Comparison of ENCODE assay signal across 33 cellular contexts in the genomic region with DNA sequence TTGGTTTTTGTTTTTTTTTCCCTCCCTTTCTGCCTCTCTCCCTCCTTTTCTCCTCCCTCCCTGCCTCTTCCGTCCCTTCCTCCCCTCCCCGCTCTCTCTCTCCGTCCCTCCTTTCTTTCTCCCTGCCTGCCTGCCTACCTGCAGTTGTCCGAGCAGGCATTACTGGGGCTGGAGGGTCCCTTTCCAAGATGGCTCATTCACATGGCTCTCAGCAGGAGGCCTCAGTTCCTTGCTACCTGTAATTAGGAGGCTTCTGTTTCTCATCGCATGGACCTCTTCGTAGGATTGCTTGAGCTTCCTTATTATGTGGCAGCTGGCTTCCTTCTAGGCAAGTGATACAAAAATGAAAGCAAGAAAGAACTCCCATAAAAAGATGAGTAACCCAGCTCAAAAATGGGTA. TPM values are rescaled to one million over a fixed set of nuclear protein-coding genes. Genes with fewer than 3 reads are reported as not detected.
A peak's percentile ranks its signal among the peaks of the same experiment; 100 is the strongest.
DNase-seq lines count a peak whose midpoint lies in the region; ATAC-seq, FAIRE-seq and TF ChIP-seq lines count a peak whose summit lies in the region.
"Had no signal": no experiment of that assay in that cellular context is flagged by ENCODE, and none has a peak within 500 bp of the region (broad histone marks: within the 10 kb centered on the region; RNA-seq: fewer than 3 reads in every experiment).

No MANE protein-coding gene starts in this region.

- no peak overlapping the region for H2BK5ac ChIP-seq in H1 (ENCODE audit: low read depth, low read length)

- peak overlapping the region; percentile 33 for H3K27ac Mint-ChIP-seq in neural progenitor cell
- H3K27ac Mint-ChIP-seq: activated CD4-positive, alpha-beta memory T cell treated with anti-CD3 and anti-CD28 coated beads for 36 hours; activated T-helper 17 cell treated with anti-CD3 and anti-CD28 coated beads, Interleukin-2, amount 50 U/mL, for 72 hours; CD4-positive, alpha-beta T cell; T-helper 17 cell had no signal

- 71% methylated on average over 6 of the region's 6 CpGs for WGBS in right cardiac atrium
- 61% methylated on average over 6 of the region's 6 CpGs; no CpG with 5 or more reads in 1 of the 2 experiments for WGBS in H1 (ENCODE audit: extremely low coverage in 1 of 2, insufficient coverage in 1 of 2, insufficient read length in 1 of 2, insufficient replicate concordance in 2 of 2, low coverage in 1 of 2, low lambda C conversion rate in 2 of 2, missing lambda C conversion rate in 1 of 2), 2 experiments

- no peak overlapping the region for H4K8ac ChIP-seq in H1 (ENCODE audit: extremely low read depth, insufficient read depth, low read length)

- H3K79me1 ChIP-seq in H1 (ENCODE audit: low read depth, low read length) = no peaks in the 10 kb centered on the region

- H2BK15ac ChIP-seq in H1 (ENCODE audit: low read length) = no peak overlapping the region

- H3K4me3 Mint-ChIP-seq in neural progenitor cell = no peak overlapping the region
- H3K4me3 Mint-ChIP-seq: activated CD4-positive, alpha-beta memory T cell treated with anti-CD3 and anti-CD28 coated beads for 36 hours; activated T-helper 17 cell treated with anti-CD3 and anti-CD28 coated beads, Interleukin-2, amount 50 U/mL, for 72 hours; CD4-positive, alpha-beta T cell; T-helper 17 cell had no signal

- H4K20me1 ChIP-seq in H1 (replicated peaks in 1 of 2; ENCODE audit: control insufficient read depth in 1 of 2, insufficient read depth in 2 of 2, low read length in 2 of 2) (no peaks in the 10 kb centered on the region), neural progenitor cell (ENCODE audit: low read depth) (no peaks in the 10 kb centered on the region)

- peaks cover 13% of the 10 kb centered on the region for H3K9me3 Mint-ChIP-seq in neural progenitor cell
- H3K9me3 Mint-ChIP-seq: activated T-helper 17 cell treated with anti-CD3 and anti-CD28 coated beads, Interleukin-2, amount 50 U/mL, for 72 hours had no signal

- TF ChIP-seq EP300 in H1 (IDR thresholded peaks at IDR 0.05; ENCODE audit: borderline replicate concordance in 1 of 2, low read depth in 2 of 2, low read length in 2 of 2) = no peak

- POLR2A ChIA-PET in H1 (lab: Charles Lee; ENCODE audit: partially characterized antibody) = interaction anchor here (0.6 kb wide), 1 partner anchor 240 kb away, joined by 3 read pairs; no protein-coding TSS in a partner anchor

- H3K4me2 ChIP-seq in H1 (ENCODE audit: insufficient read depth in 1 of 2, low read depth in 2 of 2, low read length in 2 of 2) (peak overlapping the region in 1 of 2 experiments; percentile 18; a peak in 1 of 4 replicates), neural progenitor cell (peak overlapping the region; percentile 12)

- no peak overlapping the region for H3K4ac ChIP-seq in H1 (replicated peaks; ENCODE audit: insufficient read length, low read depth, low read length)

- no peak overlapping the region for H2BK12ac ChIP-seq in H1 (ENCODE audit: low read depth, low read length)

- FAIRE-seq in H1 (lab: Jason Lieb, UNC) (no peak), kidney (lab: Jason Lieb, UNC) (no peak)
- FAIRE-seq: D721Med, GM19239, islet of Langerhans had no signal

- DNase-seq in right cardiac atrium (no peak), Right ventricle myocardium superior (no peak), H1 (ENCODE audit: low read depth in 1 of 2, low spot score in 2 of 2) (peak in 1 of 2 experiments; percentile 45), neural progenitor cell (ENCODE audit: low spot score) (no peak), kidney (no peak)
- DNase-seq: activated CD4-positive, alpha-beta memory T cell treated with anti-CD3 and anti-CD28 coated beads for 36 hours; activated CD8-positive, alpha-beta memory T cell treated with anti-CD3 and anti-CD28 coated beads, Interleukin-2, amount 50 U/mL, for 4 hours; activated naive CD4-positive, alpha-beta T cell treated with anti-CD3 and anti-CD28 coated beads, Interleukin-2, amount 50 U/mL, for 16 hours; AML-193; amygdala; CD4-positive, alpha-beta T cell; DND-41; H7; hypothalamus; left ventricle myocardium inferior; NCI-H1417; NCI-H2081; NCI-H226; NCI-H526 treated with DMSO at 0.1 percent for 48 hours; stimulated activated CD4-positive, alpha-beta T cell treated with anti-CD3 and anti-CD28 coated beads, Interleukin-4, amount 100 ng/mL, for 4 hours; T-helper 17 cell had no signal

- H3K14ac ChIP-seq in H1 (ENCODE audit: insufficient read length) = no peak overlapping the region

- H3K27me3 ChIP-seq in right cardiac atrium (ENCODE audit: control insufficient read depth, insufficient read depth) (no peaks in the 10 kb centered on the region), H1 (replicated peaks in 1 of 4; ENCODE audit: control insufficient read depth in 3 of 4, extremely low read depth in 1 of 4, insufficient read depth in 3 of 4, low read length in 3 of 4) (no peaks in the 10 kb centered on the region), neural progenitor cell (no peaks in the 10 kb centered on the region)
- H3K27me3 ChIP-seq: breast epithelium, neutrophil had no signal

- H3K36me3 ChIP-seq in H1 (ENCODE audit: control insufficient read depth in 2 of 4, insufficient read depth in 4 of 4, low read length in 3 of 4) (no peaks in the 10 kb centered on the region), neural progenitor cell (no peaks in the 10 kb centered on the region), kidney (ENCODE audit: control insufficient read depth in 1 of 2, insufficient read depth in 2 of 2, low read length in 2 of 2) (no peaks in the 10 kb centered on the region)
- H3K36me3 ChIP-seq: breast epithelium, left ventricle myocardium inferior, neutrophil, prostate gland had no signal

- H3K4me1 Mint-ChIP-seq in neural progenitor cell = peaks cover 20% of the 10 kb centered on the region
- H3K4me1 Mint-ChIP-seq: activated T-helper 17 cell treated with anti-CD3 and anti-CD28 coated beads, Interleukin-2, amount 50 U/mL, for 72 hours had no signal

- no peak for TF ChIP-seq POLR2A in H1 (IDR thresholded peaks at IDR 0.05; ENCODE audit: control extremely low read depth in 1 of 2, low read depth in 2 of 2, low read length in 2 of 2)

- no peak overlapping the region for H3K56ac ChIP-seq in H1 (replicated peaks; ENCODE audit: insufficient read length, low read depth, low read length)

- H3K27ac ChIP-seq in right cardiac atrium (ENCODE audit: low read length) (peak overlapping the region; percentile 48), H1 (ENCODE audit: low read depth, low read length) (no peak overlapping the region), neural progenitor cell (no peak overlapping the region), kidney (ENCODE audit: low read depth in 2 of 2, low read length in 2 of 2) (no peak overlapping the region)
- H3K27ac ChIP-seq: breast epithelium, neutrophil, prostate gland had no signal

- no peak overlapping the region for H3K9ac ChIP-seq in H1 (replicated peaks in 1 of 4; ENCODE audit: extremely low read depth in 1 of 4, low read depth in 3 of 4, low read length in 3 of 4)
- no peak overlapping the region for H3K9ac ChIP-seq in neural progenitor cell
- no peak overlapping the region for H3K9ac ChIP-seq in kidney (ENCODE audit: low read length in 2 of 2)

- H2BK20ac ChIP-seq in H1 (ENCODE audit: low read length) = no peak overlapping the region

- H3K23me2 ChIP-seq in H1 (ENCODE audit: low read depth, low read length) = no peaks in the 10 kb centered on the region

- peaks cover 2% of the 10 kb centered on the region for H3K27me3 Mint-ChIP-seq in neural progenitor cell (ENCODE audit: insufficient read depth, low read depth)
- H3K27me3 Mint-ChIP-seq: activated CD4-positive, alpha-beta memory T cell treated with anti-CD3 and anti-CD28 coated beads for 36 hours; activated T-helper 17 cell treated with anti-CD3 and anti-CD28 coated beads, Interleukin-2, amount 50 U/mL, for 72 hours; CD4-positive, alpha-beta T cell; T-helper 17 cell had no signal

- CTCF ChIA-PET in H1 (lab: Charles Lee; ENCODE audit: partially characterized antibody) = interaction anchor here (0.5 to 1.8 kb wide), 15 partner anchors 9 to 1120 kb away, joined by 3 to 9 read pairs (median 3); no protein-coding TSS in a partner anchor

- no peak overlapping the region for H4K5ac ChIP-seq in H1 (ENCODE audit: insufficient read length, low read depth, low read length)

- H3K9me3 ChIP-seq in right cardiac atrium (ENCODE audit: control insufficient read depth, low read length) = no peaks in the 10 kb centered on the region
- no peaks in the 10 kb centered on the region for H3K9me3 ChIP-seq in H1 (ENCODE audit: insufficient read depth in 2 of 2, low read depth in 1 of 2, low read length in 1 of 2)
- no peaks in the 10 kb centered on the region for H3K9me3 ChIP-seq in neural progenitor cell (ENCODE audit: low read depth)
- H3K9me3 ChIP-seq in kidney (ENCODE audit: control insufficient read depth in 1 of 2, low read length in 2 of 2) = no peaks in the 10 kb centered on the region
- H3K9me3 ChIP-seq: breast epithelium, neutrophil, prostate gland had no signal

- peaks cover 7% of the 10 kb centered on the region for H3K36me3 Mint-ChIP-seq in neural progenitor cell
- H3K36me3 Mint-ChIP-seq: activated CD4-positive, alpha-beta memory T cell treated with anti-CD3 and anti-CD28 coated beads for 36 hours had no signal

- no peak overlapping the region for H2AK5ac ChIP-seq in H1 (ENCODE audit: low read depth, low read length)

- no peak overlapping the region for H3K23ac ChIP-seq in H1 (ENCODE audit: insufficient read length)

- no peak for ATAC-seq in right cardiac atrium
- no peak for ATAC-seq in Right ventricle myocardium superior (ENCODE audit: poor library complexity)
- no peak for ATAC-seq in HG03097 (IDR thresholded peaks at IDR 0.05; ENCODE audit: low FRiP score, unreplicated experiment)
- ATAC-seq in GM19035 (IDR thresholded peaks at IDR 0.05; ENCODE audit: unreplicated experiment) = no peak
- ATAC-seq: activated CD4-positive, CD25-positive, alpha-beta regulatory T cell treated with anti-CD3 and anti-CD28 coated beads, Interleukin-2, amount 50 U/mL, for 24 hours; activated T-helper 17 cell treated with anti-CD3 and anti-CD28 coated beads, Interleukin-2, amount 50 U/mL, for 72 hours; Right ventricle myocardium inferior; SK-N-SH treated with all-trans-retinoic acid at 6 μM for 48 hours; T-helper 17 cell had no signal

- no peak for TF ChIP-seq RAD21 in H1 (IDR thresholded peaks at IDR 0.05 in 1 of 2, conservative IDR thresholded peaks at IDR 0.05 in 1 of 2; ENCODE audit: low read depth in 2 of 2, low read length in 2 of 2)

- H2BK120ac ChIP-seq in H1 (replicated peaks; ENCODE audit: low read depth, low read length) = no peak overlapping the region

- TF ChIP-seq CTCF in H1 (IDR thresholded peaks at IDR 0.05; ENCODE audit: control extremely low read depth in 1 of 3, insufficient read depth in 1 of 3, low read depth in 1 of 3, low read length in 3 of 3) (no peak), neural progenitor cell (IDR thresholded peaks at IDR 0.05) (no peak), kidney (IDR thresholded peaks at IDR 0.05; ENCODE audit: borderline replicate concordance, extremely low read depth, insufficient read depth) (no peak)

- H2AFZ ChIP-seq in H1 (ENCODE audit: low read length) = peak overlapping the region; percentile 3; the same call in 1 of the 2 replicates
- H2AFZ ChIP-seq in neural progenitor cell (replicated peaks) = peak overlapping the region; percentile 30

- H4K91ac ChIP-seq in H1 (replicated peaks; ENCODE audit: insufficient read length, low read length) = peak overlapping the region; percentile 0

- no peak overlapping the region for H3K4me3 ChIP-seq in right cardiac atrium (ENCODE audit: low read length)
- 0 out of 8 replicates have a peak overlapping the region, but pooled peaks of 1 of the 4 experiments have one; percentile 8 for H3K4me3 ChIP-seq in H1 (ENCODE audit: extremely low read depth in 1 of 4, insufficient read depth in 2 of 4, low read depth in 3 of 4, low read length in 4 of 4)
- no peak overlapping the region for H3K4me3 ChIP-seq in neural progenitor cell
- no peak overlapping the region for H3K4me3 ChIP-seq in kidney (ENCODE audit: low read length in 2 of 2)
- H3K4me3 ChIP-seq: breast epithelium, left ventricle myocardium inferior, prostate gland had no signal

- no peaks in the 10 kb centered on the region for H3F3A ChIP-seq in neural progenitor cell (ENCODE audit: low read depth)

- H3K18ac ChIP-seq in H1 (ENCODE audit: extremely low read depth, low read length) = no peak overlapping the region; the same call in 1 of the 2 replicates

- no peaks in the 10 kb centered on the region for H3K79me2 ChIP-seq in H1 (ENCODE audit: control insufficient read depth in 1 of 2, insufficient read depth in 2 of 2, low read length in 2 of 2)
- H3K79me2 ChIP-seq in neural progenitor cell (ENCODE audit: low read depth) = no peaks in the 10 kb centered on the region

- H3K4me1 ChIP-seq in right cardiac atrium (ENCODE audit: control insufficient read depth, insufficient read depth, low read length) (peaks cover 8% of the 10 kb centered on the region), H1 (replicated peaks in 1 of 4; ENCODE audit: control insufficient read depth in 3 of 4, insufficient read depth in 4 of 4, low read length in 3 of 4) (no peaks in the 10 kb centered on the region), neural progenitor cell (peaks cover 11% of the 10 kb centered on the region), kidney (ENCODE audit: control insufficient read depth in 1 of 2, insufficient read depth in 1 of 2, low read depth in 1 of 2, low read length in 2 of 2) (peaks cover 10 to 11% of the 10 kb centered on the region in 2 donors)
- H3K4me1 ChIP-seq: breast epithelium, prostate gland had no signal

- intact Hi-C loops in right cardiac atrium (cut with DNase I) (no loop called here), Right ventricle myocardium superior (cut with DNase I) (no loop called here), kidney (cut with DNase I) (no loop called here)

RNA-seq across cellular contexts. Expression of gene RGS3, which starts 8.0 kb away (rescaled TPM):
- total RNA-seq in right cardiac atrium = 100 to 1,000 TPM; 139 to 184 (median 166) TPM
- 107 TPM for polyA plus RNA-seq in right cardiac atrium
- total RNA-seq in Right ventricle myocardium superior = 138 TPM
- total RNA-seq in H1 (2021; fragmentation: NEBNext Ultra II Directional; extraction: Animal tissue kit (Norgen Biotek cat#: 25700)) = 18.2 TPM in 2 replicates
- 12.6 and 15.1 TPM in 2 replicates for polyA plus RNA-seq in H1 (2011; rRNA removed)
- polyA plus RNA-seq in H1 (2011; cell fraction: cytosol; rRNA removed) = 19.4 TPM
- 23.9 TPM for polyA plus RNA-seq in H1 (2011; cell fraction: nucleus; rRNA removed)
- polyA plus RNA-seq in H1 (2012, experiment 1 of 2) = 17.7 to 20.9 TPM (median 18.5 TPM) in 4 replicates
- 19.6 TPM for polyA plus RNA-seq in H1 (2012, experiment 2 of 2)
- 11.8 TPM for polyA plus RNA-seq in H1 (2013, experiment 1 of 2)
- polyA plus RNA-seq in H1 (2013, experiment 2 of 2) = 13.7 TPM
- polyA minus RNA-seq in H1 (2011; rRNA and poly(A)+ RNA removed) = 21.1 and 22.2 TPM in 2 replicates
- 13.9 TPM for polyA minus RNA-seq in H1 (2011; cell fraction: cytosol; rRNA and poly(A)+ RNA removed)
- 42.0 TPM for polyA minus RNA-seq in H1 (2011; cell fraction: nucleus; rRNA and poly(A)+ RNA removed)
- 30.3 and 39.9 TPM in 2 replicates for total RNA-seq in neural progenitor cell (ENCODE audit: low replicate concordance)
- 114 TPM for total RNA-seq in kidney
- 137 TPM for polyA plus RNA-seq in kidney (ENCODE audit: insufficient read depth, low read depth, low replicate concordance)
